In genomic region chr3:51733859-51734571, GRCh38 we compare ENCODE assay signal across 31 cellular contexts. TPM values are rescaled to one million over a fixed set of nuclear protein-coding genes. Genes with fewer than 3 reads are reported as not detected.
DNase-seq lines count a peak whose midpoint lies in the region; ATAC-seq, FAIRE-seq and TF ChIP-seq lines count a peak whose summit lies in the region.
"Had no signal": no experiment of that assay in that cellular context is flagged by ENCODE, and none has a peak within 500 bp of the region (broad histone marks: within the 10 kb centered on the region; RNA-seq: fewer than 3 reads in every experiment).

No MANE protein-coding gene starts in this region.

- no peak for FAIRE-seq in H1 (lab: Jason Lieb, UNC)
- FAIRE-seq: TTC549 had no signal

- TF ChIP-seq POLR2A in H1 (IDR thresholded peaks at IDR 0.05; ENCODE audit: control extremely low read depth in 1 of 2, low read depth in 2 of 2, low read length in 2 of 2) = no peak

- H3K18ac ChIP-seq in H1 (ENCODE audit: extremely low read depth, low read length) = no peak overlapping the region

- H3K23me2 ChIP-seq in H1 (ENCODE audit: low read depth, low read length) = no peaks in the 10 kb centered on the region; the same call in 1 of the 2 replicates

- TF ChIP-seq EP300 in H1 (IDR thresholded peaks at IDR 0.05; ENCODE audit: borderline replicate concordance in 1 of 2, low read depth in 2 of 2, low read length in 2 of 2) = no peak

- H3K36me3 ChIP-seq in BLaER1 = no peaks in the 10 kb centered on the region
- H3K36me3 ChIP-seq in OCI-LY3 (replicated peaks; ENCODE audit: low read depth, low read length) = no peaks in the 10 kb centered on the region
- no peaks in the 10 kb centered on the region for H3K36me3 ChIP-seq in H1 (ENCODE audit: control insufficient read depth in 2 of 4, insufficient read depth in 4 of 4, low read length in 3 of 4)
- H3K36me3 ChIP-seq: brain microvascular endothelial cell, left lung, SJSA1, spleen, suprapubic skin, upper lobe of right lung had no signal

- TF ChIP-seq CTCF in OCI-LY3 (IDR thresholded peaks at IDR 0.05; ENCODE audit: low read depth, low read length) (no peak), H1 (IDR thresholded peaks at IDR 0.05; ENCODE audit: control extremely low read depth in 1 of 3, insufficient read depth in 1 of 3, low read depth in 1 of 3, low read length in 3 of 3) (no peak)

- no peak overlapping the region for H2BK20ac ChIP-seq in H1 (ENCODE audit: low read length)

- H3K79me2 ChIP-seq in OCI-LY3 (ENCODE audit: low read length) (no peaks in the 10 kb centered on the region), H1 (ENCODE audit: control insufficient read depth in 1 of 2, insufficient read depth in 2 of 2, low read length in 2 of 2) (no peaks in the 10 kb centered on the region)

- H3K27me3 ChIP-seq in BLaER1 (no peaks in the 10 kb centered on the region), OCI-LY3 (ENCODE audit: low read depth, low read length) (no peaks in the 10 kb centered on the region), H1 (replicated peaks in 1 of 4; ENCODE audit: control insufficient read depth in 3 of 4, extremely low read depth in 1 of 4, insufficient read depth in 3 of 4, low read length in 3 of 4) (no peaks in the 10 kb centered on the region)
- H3K27me3 ChIP-seq: brain microvascular endothelial cell, suprapubic skin had no signal

- H3K4me3 ChIP-seq in BLaER1 (no peak overlapping the region), OCI-LY3 (ENCODE audit: low read length) (peak overlapping the region; percentile 61), H1 (ENCODE audit: extremely low read depth in 1 of 4, insufficient read depth in 2 of 4, low read depth in 3 of 4, low read length in 4 of 4) (no peak overlapping the region)
- H3K4me3 ChIP-seq: dorsolateral prefrontal cortex, left lung, SJSA1, spleen, suprapubic skin, upper lobe of right lung had no signal

- H3K27ac ChIP-seq in BLaER1 (no peak overlapping the region), OCI-LY3 (ENCODE audit: low read length) (peak overlapping the region; percentile 72), H1 (ENCODE audit: low read depth, low read length) (no peak overlapping the region)
- H3K27ac ChIP-seq: 22Rv1, brain microvascular endothelial cell, dorsolateral prefrontal cortex, left lung, SJSA1, spleen, suprapubic skin, upper lobe of right lung had no signal

- H3K4me2 ChIP-seq in BLaER1 (peak overlapping the region; percentile 52), OCI-LY3 (ENCODE audit: low read length) (peak overlapping the region; percentile 71), H1 (ENCODE audit: insufficient read depth in 1 of 2, low read depth in 2 of 2, low read length in 2 of 2) (peak overlapping the region in 1 of 2 experiments; percentile 26; a peak in 1 of 4 replicates)

- POLR2A ChIA-PET in H1 (lab: Charles Lee; ENCODE audit: partially characterized antibody) = interaction anchor here (1.0 kb wide), 1 partner anchor 13 kb away, joined by 3 read pairs; no protein-coding TSS in a partner anchor

- no peak overlapping the region for H3K23ac ChIP-seq in H1 (ENCODE audit: insufficient read length)

- H3K14ac ChIP-seq in H1 (ENCODE audit: insufficient read length) = no peak overlapping the region

- CTCF ChIA-PET in H1 (lab: Charles Lee; ENCODE audit: partially characterized antibody) = interaction anchor here (0.6 to 3.0 kb wide), 4 partner anchors 9 to 1555 kb away, joined by 3 to 13 read pairs (median 3); no protein-coding TSS in a partner anchor

- H3K4me1 ChIP-seq in BLaER1 (peaks cover 27% of the 10 kb centered on the region), OCI-LY3 (ENCODE audit: low read length) (peaks cover 32% of the 10 kb centered on the region), H1 (replicated peaks in 1 of 4; ENCODE audit: control insufficient read depth in 3 of 4, insufficient read depth in 4 of 4, low read length in 3 of 4) (peaks cover 0 to 5% (median 0%) of the 10 kb centered on the region in 4 experiments; a peak in 2 of 7 replicates)
- H3K4me1 ChIP-seq: left lung, SJSA1, suprapubic skin, upper lobe of right lung had no signal

- H2BK5ac ChIP-seq in H1 (ENCODE audit: low read depth, low read length) = no peak overlapping the region

- H3K36me3 Mint-ChIP-seq in T-helper 1 cell treated with Interleukin-12 subunit alpha and Interleukin-12 subunit beta and Interleukin-4 antibody, amounts not matched to agents 30 μg/mL and 1 μg/mL, for 36 hours (ENCODE audit: low read depth) = peaks cover 1% of the 10 kb centered on the region

- H2BK120ac ChIP-seq in H1 (replicated peaks; ENCODE audit: low read depth, low read length) = no peak overlapping the region

- H3K9me3 Mint-ChIP-seq in T-helper 1 cell treated with Interleukin-12 subunit alpha and Interleukin-12 subunit beta and Interleukin-4 antibody, amounts not matched to agents 30 μg/mL and 1 μg/mL, for 36 hours = no peaks in the 10 kb centered on the region
- H3K9me3 Mint-ChIP-seq: HFFc6 had no signal

- H2AK5ac ChIP-seq in H1 (ENCODE audit: low read depth, low read length) = no peak overlapping the region

- DNase-seq in T-helper 1 cell (no peak), H1 (ENCODE audit: low read depth in 1 of 2, low spot score in 2 of 2) (no peak), NCI-H345 treated with DMSO at 0.1 percent for 48 hours (lab: John Stamatoyannopoulos, UW; ENCODE audit: unreplicated experiment) (no peak), NOMO-1 treated with DMSO at 0.1 percent for 48 hours (lab: John Stamatoyannopoulos, UW; ENCODE audit: unreplicated experiment) (no peak)
- DNase-seq: activated CD4-positive, alpha-beta T cell treated with anti-CD3 and anti-CD28 coated beads for 1 hour; activated effector memory CD4-positive, alpha-beta T cell treated with anti-CD3 and anti-CD28 coated beads, Interleukin-2, amount 50 U/mL, for 16 hours; amniotic stem cell; brain microvascular endothelial cell; Calu3; dorsolateral prefrontal cortex; HFFc6; left lung; mesenchymal stem cell; NCI-H1105; NCI-H187 treated with DMSO at 0.1 percent for 48 hours; NCI-H69; posterior cingulate gyrus; right cardiac atrium; spleen; upper lobe of right lung had no signal

- no peak overlapping the region for H4K91ac ChIP-seq in H1 (replicated peaks; ENCODE audit: insufficient read length, low read length)

- H3K27me3 Mint-ChIP-seq in T-helper 1 cell treated with Interleukin-12 subunit alpha and Interleukin-12 subunit beta and Interleukin-4 antibody, amounts not matched to agents 30 μg/mL and 1 μg/mL, for 36 hours (ENCODE audit: low read depth) = peaks cover 13% of the 10 kb centered on the region

- H2BK12ac ChIP-seq in H1 (ENCODE audit: low read depth, low read length) = no peak overlapping the region

- no peak overlapping the region for H4K8ac ChIP-seq in H1 (ENCODE audit: extremely low read depth, insufficient read depth, low read length)

- H3K9me3 ChIP-seq in BLaER1 (no peaks in the 10 kb centered on the region), OCI-LY3 (ENCODE audit: insufficient read depth, low read length) (no peaks in the 10 kb centered on the region), H1 (ENCODE audit: insufficient read depth in 2 of 2, low read depth in 1 of 2, low read length in 1 of 2) (no peaks in the 10 kb centered on the region)
- H3K9me3 ChIP-seq: left lung, SJSA1, spleen, suprapubic skin, upper lobe of right lung had no signal

- H3K56ac ChIP-seq in H1 (replicated peaks; ENCODE audit: insufficient read length, low read depth, low read length) = no peak overlapping the region

- no peak overlapping the region for H4K5ac ChIP-seq in H1 (ENCODE audit: insufficient read length, low read depth, low read length)

- no peak overlapping the region for H3K4ac ChIP-seq in H1 (replicated peaks; ENCODE audit: insufficient read length, low read depth, low read length)

- H3K9ac ChIP-seq in BLaER1 (0 out of 2 replicates have a peak overlapping the region, but pooled peaks have one; percentile 33), OCI-LY3 (ENCODE audit: low read length) (peak overlapping the region; percentile 44), H1 (replicated peaks in 1 of 4; ENCODE audit: extremely low read depth in 1 of 4, low read depth in 3 of 4, low read length in 3 of 4) (no peak overlapping the region)

- H2BK15ac ChIP-seq in H1 (ENCODE audit: low read length) = no peak overlapping the region

- peak overlapping the region; percentile 80 for H2AFZ ChIP-seq in OCI-LY3 (ENCODE audit: low read depth, low read length)
- H2AFZ ChIP-seq in H1 (ENCODE audit: low read length) = 0 out of 2 replicates have a peak overlapping the region, but pooled peaks have one; percentile 86

- H3K4me1 Mint-ChIP-seq in T-helper 1 cell treated with Interleukin-12 subunit alpha and Interleukin-12 subunit beta and Interleukin-4 antibody, amounts not matched to agents 30 μg/mL and 1 μg/mL, for 36 hours (ENCODE audit: low read depth) = peaks cover 29% of the 10 kb centered on the region

- ATAC-seq in HG03139 (IDR thresholded peaks at IDR 0.05; ENCODE audit: unreplicated experiment) = no peak
- ATAC-seq: left lung, right cardiac atrium, upper lobe of right lung had no signal

- peak overlapping the region; percentile 65 for H3K4me3 Mint-ChIP-seq in T-helper 1 cell treated with Interleukin-12 subunit alpha and Interleukin-12 subunit beta and Interleukin-4 antibody, amounts not matched to agents 30 μg/mL and 1 μg/mL, for 36 hours
- H3K4me3 Mint-ChIP-seq: HFFc6 had no signal

- WGBS in H1 (ENCODE audit: extremely low coverage in 1 of 2, insufficient coverage in 1 of 2, insufficient read length in 1 of 2, insufficient replicate concordance in 2 of 2, low coverage in 1 of 2, low lambda C conversion rate in 2 of 2, missing lambda C conversion rate in 1 of 2), 2 experiments = 88% methylated on average over 4 of the region's 4 CpGs; no CpG with 5 or more reads in 1 of the 2 experiments

- no peaks in the 10 kb centered on the region for H4K20me1 ChIP-seq in BLaER1
- no peaks in the 10 kb centered on the region for H4K20me1 ChIP-seq in OCI-LY3 (ENCODE audit: insufficient read depth, low read length)
- no peaks in the 10 kb centered on the region for H4K20me1 ChIP-seq in H1 (replicated peaks in 1 of 2; ENCODE audit: control insufficient read depth in 1 of 2, insufficient read depth in 2 of 2, low read length in 2 of 2)

- no peaks in the 10 kb centered on the region for H3K79me1 ChIP-seq in H1 (ENCODE audit: low read depth, low read length)

- H3K27ac Mint-ChIP-seq in T-helper 1 cell treated with Interleukin-12 subunit alpha and Interleukin-12 subunit beta and Interleukin-4 antibody, amounts not matched to agents 30 μg/mL and 1 μg/mL, for 36 hours = peak overlapping the region; percentile 86
- H3K27ac Mint-ChIP-seq: HFFc6 had no signal

- no peak for TF ChIP-seq RAD21 in H1 (IDR thresholded peaks at IDR 0.05 in 1 of 2, conservative IDR thresholded peaks at IDR 0.05 in 1 of 2; ENCODE audit: low read depth in 2 of 2, low read length in 2 of 2)

RNA-seq across cellular contexts. Expression of gene GRM2, which starts 27.1 kb away (rescaled TPM):
- total RNA-seq in H1 (2021; fragmentation: NEBNext Ultra II Directional; extraction: Animal tissue kit (Norgen Biotek cat#: 25700)) = 3.9 and 4.3 TPM in 2 replicates
- polyA plus RNA-seq in H1 (2011; rRNA removed) = 10.5 and 11.7 TPM in 2 replicates
- 7.6 TPM for polyA plus RNA-seq in H1 (2011; cell fraction: cytosol; rRNA removed)
- polyA plus RNA-seq in H1 (2011; cell fraction: nucleus; rRNA removed) = 9.2 TPM
- polyA plus RNA-seq in H1 (2012, experiment 1 of 2) = 2.9 to 4.9 TPM (median 4.2 TPM) in 4 replicates
- polyA plus RNA-seq in H1 (2012, experiment 2 of 2) = 4.5 TPM
- polyA plus RNA-seq in H1 (2013, experiment 1 of 2) = 3.9 TPM
- 3.6 TPM for polyA plus RNA-seq in H1 (2013, experiment 2 of 2)
- 4.1 and 4.6 TPM in 2 replicates for polyA minus RNA-seq in H1 (2011; rRNA and poly(A)+ RNA removed)
- 2.7 TPM for polyA minus RNA-seq in H1 (2011; cell fraction: cytosol; rRNA and poly(A)+ RNA removed)
- polyA minus RNA-seq in H1 (2011; cell fraction: nucleus; rRNA and poly(A)+ RNA removed) = 2.4 TPM

RNA-seq across cellular contexts. Expression of gene IQCF6, which starts 45.0 kb away (rescaled TPM):
- not detected in 2 replicates for total RNA-seq in H1 (2021; fragmentation: NEBNext Ultra II Directional; extraction: Animal tissue kit (Norgen Biotek cat#: 25700))
- not detected in 2 replicates for polyA plus RNA-seq in H1 (2011; rRNA removed)
- polyA plus RNA-seq in H1 (2011; cell fraction: cytosol; rRNA removed) = not detected
- polyA plus RNA-seq in H1 (2011; cell fraction: nucleus; rRNA removed) = not detected
- polyA plus RNA-seq in H1 (2012, experiment 1 of 2) = not detected in 4 replicates
- polyA plus RNA-seq in H1 (2012, experiment 2 of 2) = not detected
- polyA plus RNA-seq in H1 (2013, experiment 1 of 2) = not detected
- polyA plus RNA-seq in H1 (2013, experiment 2 of 2) = not detected
- not detected in 2 replicates for polyA minus RNA-seq in H1 (2011; rRNA and poly(A)+ RNA removed)
- not detected for polyA minus RNA-seq in H1 (2011; cell fraction: cytosol; rRNA and poly(A)+ RNA removed)
- not detected for polyA minus RNA-seq in H1 (2011; cell fraction: nucleus; rRNA and poly(A)+ RNA removed)
- total RNA-seq: Calu3, cerebellum, dorsolateral prefrontal cortex, fibroblast of lung, HFFc6, left lung, right cardiac atrium, RPMI7951, SJSA1, spleen, suprapubic skin, upper lobe of right lung had no signal
- polyA plus RNA-seq: fibroblast of lung, right cardiac atrium, spleen had no signal

Comparison
In these comparisons a context has a peak if more than half of its experiments do, and no peak if none do; other contexts are left out.
1. H3K9ac ChIP-seq: peak in BLaER1 (single experiment) and OCI-LY3 (single experiment); none in H1 (0 of 4).